ENCODE assay signal across 1 cellular context in genomic region chr20:33685328-33686007, GRCh38.
TF ChIP-seq lines count a peak whose summit lies in the region.

No MANE protein-coding gene starts in this region.

TF ChIP-seq in HepG2, 621 proteins besides CTCF, POLR2A, EP300 and RAD21 (continued from another document and continues in another):
- TF ChIP-seq ZNF781 (CRISPR knock-in tag; IDR thresholded peaks at IDR 0.05; ENCODE audit: borderline replicate concordance, not compliant biosample characterization) (peak; percentile 71), RFXAP (CRISPR knock-in tag; IDR thresholded peaks at IDR 0.05; ENCODE audit: borderline replicate concordance) (peak; percentile 92), TMF1 (CRISPR knock-in tag; IDR thresholded peaks at IDR 0.05; ENCODE audit: low read depth) (0 out of 2 replicates have a peak, but pooled peaks have one; percentile 11), FOSL2 (CRISPR knock-in tag; IDR thresholded peaks at IDR 0.05) (0 out of 2 replicates have a peak, but pooled peaks have one; percentile 6), SRF (IDR thresholded peaks at IDR 0.05; ENCODE audit: low read depth, low read length) (no peak), HDAC2 (CRISPR knock-in tag; IDR thresholded peaks at IDR 0.05) (0 out of 2 replicates have a peak, but pooled peaks have one; percentile 40), BHLHE40 (IDR thresholded peaks at IDR 0.05; ENCODE audit: low read length) (0 out of 2 replicates have a peak, but pooled peaks have one; percentile 13), ZNF441 (CRISPR knock-in tag; IDR thresholded peaks at IDR 0.05; ENCODE audit: borderline replicate concordance) (peak; percentile 63; the same call in 1 of the 2 replicates), PBX3 (CRISPR knock-in tag; IDR thresholded peaks at IDR 0.05; ENCODE audit: borderline replicate concordance) (peak; percentile 83; the same call in 1 of the 2 replicates), NFIB (CRISPR knock-in tag; IDR thresholded peaks at IDR 0.05; ENCODE audit: borderline replicate concordance) (no peak), SAP130 (CRISPR knock-in tag; IDR thresholded peaks at IDR 0.05; ENCODE audit: low read depth) (peak; percentile 39; the same call in 1 of the 2 replicates), ZNF768 (CRISPR knock-in tag; IDR thresholded peaks at IDR 0.05) (peak; percentile 97), ZNF256 (CRISPR knock-in tag; conservative IDR thresholded peaks at IDR 0.05) (peak; percentile 90), ZNF18 (CRISPR knock-in tag; IDR thresholded peaks at IDR 0.05; ENCODE audit: insufficient replicate concordance) (peak; percentile 15), ZBTB49 (CRISPR knock-in tag; IDR thresholded peaks at IDR 0.05; ENCODE audit: borderline replicate concordance) (no peak), TFDP2 (CRISPR knock-in tag; IDR thresholded peaks at IDR 0.05) (peak; percentile 50; the same call in 1 of the 2 replicates), SP5 (CRISPR knock-in tag; IDR thresholded peaks at IDR 0.05; ENCODE audit: borderline replicate concordance, low read depth) (0 out of 2 replicates have a peak, but pooled peaks have one; percentile 33), MAF1 (CRISPR knock-in tag; IDR thresholded peaks at IDR 0.05; ENCODE audit: borderline replicate concordance) (peak; percentile 71; the same call in 1 of the 2 replicates), RFX3 (CRISPR knock-in tag; IDR thresholded peaks at IDR 0.05) (no peak), CENPX (CRISPR knock-in tag; IDR thresholded peaks at IDR 0.05) (no peak), ZNF749 (CRISPR knock-in tag; IDR thresholded peaks at IDR 0.05; ENCODE audit: borderline replicate concordance) (0 out of 2 replicates have a peak, but pooled peaks have one; percentile 33), ZBED4 (CRISPR knock-in tag; IDR thresholded peaks at IDR 0.05; ENCODE audit: borderline replicate concordance) (no peak), ZFP62 (CRISPR knock-in tag; IDR thresholded peaks at IDR 0.05) (no peak), BCL6 (CRISPR knock-in tag; IDR thresholded peaks at IDR 0.05) (peak; percentile 18; the same call in 1 of the 2 replicates), MAZ (IDR thresholded peaks at IDR 0.05; ENCODE audit: borderline replicate concordance, low read depth, low read length) (no peak), MAZ (CRISPR knock-in tag; IDR thresholded peaks at IDR 0.05; ENCODE audit: low read depth) (peak; percentile 29; the same call in 1 of the 2 replicates), ZFP91 (CRISPR knock-in tag; IDR thresholded peaks at IDR 0.05; ENCODE audit: borderline replicate concordance) (peak; percentile 73), ZMAT3 (CRISPR knock-in tag; conservative IDR thresholded peaks at IDR 0.05) (peak; percentile 77; the same call in 1 of the 2 replicates), SP1 (IDR thresholded peaks at IDR 0.05) (no peak), SP1 (CRISPR knock-in tag; IDR thresholded peaks at IDR 0.05) (peak; percentile 17; the same call in 1 of the 2 replicates), PREB (CRISPR knock-in tag; IDR thresholded peaks at IDR 0.05) (peak; percentile 88; the same call in 1 of the 2 replicates), ZHX2 (IDR thresholded peaks at IDR 0.05; ENCODE audit: low read depth) (no peak), ZHX2 (CRISPR knock-in tag; IDR thresholded peaks at IDR 0.05; ENCODE audit: borderline replicate concordance) (peak; percentile 24; the same call in 1 of the 2 replicates), FOXO1 (CRISPR knock-in tag; IDR thresholded peaks at IDR 0.05) (no peak), ZNF232 (CRISPR knock-in tag; IDR thresholded peaks at IDR 0.05; ENCODE audit: borderline replicate concordance) (no peak), ZNF414 (CRISPR knock-in tag; IDR thresholded peaks at IDR 0.05) (no peak), KDM5B (CRISPR knock-in tag; IDR thresholded peaks at IDR 0.05; ENCODE audit: borderline replicate concordance) (peak; percentile 64; the same call in 1 of the 2 replicates), ATF7-NPFF (CRISPR knock-in tag; IDR thresholded peaks at IDR 0.05; ENCODE audit: low read depth) (peak; percentile 74), ZFYVE20 (CRISPR knock-in tag; IDR thresholded peaks at IDR 0.05; ENCODE audit: borderline replicate concordance, low read depth) (no peak), FOXC1 (CRISPR knock-in tag; IDR thresholded peaks at IDR 0.05; ENCODE audit: borderline replicate concordance) (peak; percentile 78; the same call in 1 of the 2 replicates)
